ENCODE assay signal across 13 cellular contexts in genomic region chr14:102370305-102370809, GRCh38. TPM values are rescaled to one million over a fixed set of nuclear protein-coding genes. Genes with fewer than 3 reads are reported as not detected.
DNase-seq lines count a peak whose midpoint lies in the region; ATAC-seq, FAIRE-seq and TF ChIP-seq lines count a peak whose summit lies in the region.
"Had no signal": no experiment of that assay in that cellular context is flagged by ENCODE, and none has a peak within 500 bp of the region (broad histone marks: within the 10 kb centered on the region; RNA-seq: fewer than 3 reads in every experiment).

No MANE protein-coding gene starts in this region.

- TF ChIP-seq CTCF in HL-60 (IDR thresholded peaks at IDR 0.05; ENCODE audit: insufficient read depth, low read length) (no peak), fibroblast of mammary gland (conservative IDR thresholded peaks at IDR 0.05; ENCODE audit: control insufficient read depth, insufficient read depth, low read depth, low read length) (no peak), natural killer cell (IDR thresholded peaks at IDR 0.05) (no peak)

- no peak for FAIRE-seq in GM12892 (lab: Jason Lieb, UNC)
- FAIRE-seq: D721Med had no signal

- H3K36me3 Mint-ChIP-seq in natural killer cell: no peaks in the 10 kb centered on the region

- H3K27me3 Mint-ChIP-seq in natural killer cell (ENCODE audit: low read depth in 2 of 2): no peaks in the 10 kb centered on the region
- H3K27me3 Mint-ChIP-seq: activated naive CD4-positive, alpha-beta T cell treated with anti-CD3 and anti-CD28 coated beads, Interleukin-2, amount 50 U/mL, for 24 hours had no signal

- no peak overlapping the region for H3K4me3 ChIP-seq in HL-60 (replicated peaks; ENCODE audit: insufficient read depth, low read length)
- H3K4me3 ChIP-seq in fibroblast of mammary gland (ENCODE audit: control insufficient read depth, low read depth, low read length): no peak overlapping the region

- intact Hi-C loops in natural killer cell (cut with micrococcal nuclease): no loop called here

- no peaks in the 10 kb centered on the region for H3K9me3 Mint-ChIP-seq in natural killer cell
- H3K9me3 Mint-ChIP-seq: activated naive CD4-positive, alpha-beta T cell treated with anti-CD3 and anti-CD28 coated beads, Interleukin-2, amount 50 U/mL, for 24 hours had no signal

- H3K4me1 Mint-ChIP-seq in natural killer cell: peaks cover 12 to 31% of the 10 kb centered on the region in 2 donors

- peak overlapping the region; percentile 65 for H3K27ac ChIP-seq in HL-60 (replicated peaks)

- H3K27ac Mint-ChIP-seq in natural killer cell: peak overlapping the region; percentile 43 to 65
- H3K27ac Mint-ChIP-seq: activated naive CD4-positive, alpha-beta T cell treated with anti-CD3 and anti-CD28 coated beads, Interleukin-2, amount 50 U/mL, for 24 hours had no signal

- no peak overlapping the region for H3K4me3 Mint-ChIP-seq in natural killer cell
- H3K4me3 Mint-ChIP-seq: activated naive CD4-positive, alpha-beta T cell treated with anti-CD3 and anti-CD28 coated beads, Interleukin-2, amount 50 U/mL, for 24 hours had no signal

- no peak for TF ChIP-seq POLR2A in GM12892 (IDR thresholded peaks at IDR 0.05; ENCODE audit: low read depth, low read length)

- no peaks in the 10 kb centered on the region for H3K27me3 ChIP-seq in HL-60 (ENCODE audit: insufficient read depth, poor library complexity, severe bottlenecking)

- ATAC-seq in natural killer cell: peak; percentile 35 to 74 (median 57)
- ATAC-seq in GM21723 (IDR thresholded peaks at IDR 0.05; ENCODE audit: unreplicated experiment): no peak
- ATAC-seq: Panc1 had no signal

- DNase-seq in HL-60 (ENCODE audit: low read depth in 1 of 2, low spot score in 1 of 2): peak; percentile 71 to 91
- peak; percentile 74 for DNase-seq in SIG-M5 (lab: John Stamatoyannopoulos, UW)
- DNase-seq in fibroblast of mammary gland (ENCODE audit: low read depth): peak; percentile 15
- no peak for DNase-seq in natural killer cell
- no peak for DNase-seq in T-helper 1 cell
- DNase-seq in GM12892 (ENCODE audit: insufficient read length): no peak
- DNase-seq in HuH-7 (ENCODE audit: low spot score): no peak
- DNase-seq: activated CD4-positive, alpha-beta T cell treated with anti-CD3 and anti-CD28 coated beads for 4 hours; nucleus accumbens had no signal

RNA-seq across cellular contexts. Expression of gene TECPR2, which starts 7.6 kb away (rescaled TPM):
- total RNA-seq in natural killer cell: 10 to 100 TPM; 10.8 to 18.6 (median 15.3) TPM
- polyA plus RNA-seq in GM12892 (2012; ENCODE audit: missing spikeins): 1.9 TPM

RNA-seq across cellular contexts. Expression of gene CINP, which starts 7.7 kb away (rescaled TPM):
- 10 to 100 TPM; 22.4 to 30.0 (median 23.3) TPM for total RNA-seq in natural killer cell
- polyA plus RNA-seq in GM12892 (2012; ENCODE audit: missing spikeins): 60.5 TPM

RNA-seq across cellular contexts. Expression of gene ZNF839, which starts 50.8 kb away (rescaled TPM):
- 10 to 100 TPM; 13.3 to 20.4 (median 18.1) TPM for total RNA-seq in natural killer cell
- polyA plus RNA-seq in GM12892 (2012; ENCODE audit: missing spikeins): 12.0 TPM

Comparison
In these comparisons a context has a peak if more than half of its experiments do, and no peak if none do; other contexts are left out.
1. DNase-seq: peak in HL-60 (2 of 2), SIG-M5 (single experiment) and fibroblast of mammary gland (single experiment); none in natural killer cell (single experiment), T-helper 1 cell (0 of 5), GM12892 (single experiment) and HuH-7 (single experiment).